Comparison of ENCODE assay signal across 8 cellular contexts in the genomic region with DNA sequence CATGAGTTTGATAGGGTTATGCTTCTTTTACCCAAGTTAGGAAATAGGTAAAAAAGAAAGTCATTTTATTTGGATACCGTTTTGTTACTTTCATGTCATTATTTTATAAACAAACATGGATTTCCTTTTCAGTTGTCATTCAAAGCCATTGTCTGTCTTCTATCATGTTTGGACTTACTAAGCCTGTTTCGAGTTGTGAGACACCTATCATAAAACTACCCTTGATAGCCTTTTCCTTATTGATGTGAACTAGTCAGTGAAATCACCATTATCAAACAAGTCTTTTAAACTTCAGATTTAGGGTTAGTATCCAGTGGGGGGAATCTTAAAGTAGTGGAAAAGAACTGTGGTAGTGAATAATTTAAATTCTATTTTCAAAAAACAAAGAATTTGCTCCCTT.
"Had no signal": no experiment of that assay in that cellular context is flagged by ENCODE, and none has a peak within 500 bp of the region (broad histone marks: within the 10 kb centered on the region; RNA-seq: fewer than 3 reads in every experiment).

No MANE protein-coding gene starts in this region.

- H3K9me3 Mint-ChIP-seq: GM23338, H9 had no signal

- H3K4me3 Mint-ChIP-seq: GM23338, H9 had no signal

- FAIRE-seq: H1, H54, HTR-8/SVneo, K562 had no signal

- ATAC-seq: GM23338, K562 had no signal

- H3K27ac Mint-ChIP-seq: GM23338, H9 had no signal

- H3K4me3 ChIP-seq: GM23338, K562 had no signal

- DNase-seq: H9, HCEC 1CT, IMR-90 had no signal

- H3K4me1 Mint-ChIP-seq: GM23338, H9 had no signal
